1 cellular context compared by ENCODE assay signal in genomic region chr19:49807174-49807830, GRCh38.
TF ChIP-seq lines count a peak whose summit lies in the region.

No MANE protein-coding gene starts in this region.

TF ChIP-seq in K562, 482 proteins besides CTCF, POLR2A, EP300 and RAD21 (continued from another document):
- TF ChIP-seq, protein P1, sequence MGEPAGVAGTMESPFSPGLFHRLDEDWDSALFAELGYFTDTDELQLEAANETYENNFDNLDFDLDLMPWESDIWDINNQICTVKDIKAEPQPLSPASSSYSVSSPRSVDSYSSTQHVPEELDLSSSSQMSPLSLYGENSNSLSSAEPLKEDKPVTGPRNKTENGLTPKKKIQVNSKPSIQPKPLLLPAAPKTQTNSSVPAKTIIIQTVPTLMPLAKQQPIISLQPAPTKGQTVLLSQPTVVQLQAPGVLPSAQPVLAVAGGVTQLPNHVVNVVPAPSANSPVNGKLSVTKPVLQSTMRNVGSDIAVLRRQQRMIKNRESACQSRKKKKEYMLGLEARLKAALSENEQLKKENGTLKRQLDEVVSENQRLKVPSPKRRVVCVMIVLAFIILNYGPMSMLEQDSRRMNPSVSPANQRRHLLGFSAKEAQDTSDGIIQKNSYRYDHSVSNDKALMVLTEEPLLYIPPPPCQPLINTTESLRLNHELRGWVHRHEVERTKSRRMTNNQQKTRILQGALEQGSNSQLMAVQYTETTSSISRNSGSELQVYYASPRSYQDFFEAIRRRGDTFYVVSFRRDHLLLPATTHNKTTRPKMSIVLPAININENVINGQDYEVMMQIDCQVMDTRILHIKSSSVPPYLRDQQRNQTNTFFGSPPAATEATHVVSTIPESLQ (CRISPR knock-in tag; IDR thresholded peaks at IDR 0.05): no peak
- no peak for TF ChIP-seq MXI1 (IDR thresholded peaks at IDR 0.05; ENCODE audit: low read depth, low read length)
- TF ChIP-seq JUND (IDR thresholded peaks at IDR 0.05; ENCODE audit: borderline replicate concordance, low read depth, low read length): no peak
- peak; percentile 53; the same call in 1 of the 3 replicates for TF ChIP-seq JUND (tag; IDR thresholded peaks at IDR 0.05; ENCODE audit: borderline replicate concordance, low read depth, low read length)
- no peak for TF ChIP-seq ZNF696 (CRISPR knock-in tag; conservative IDR thresholded peaks at IDR 0.05)
- TF ChIP-seq ETV6 (IDR thresholded peaks at IDR 0.05; ENCODE audit: borderline replicate concordance in 1 of 2, low read depth in 2 of 2, low read length in 1 of 2): no peak
- TF ChIP-seq ETV6 (CRISPR knock-in tag; IDR thresholded peaks at IDR 0.05; ENCODE audit: borderline replicate concordance): no peak
- no peak for TF ChIP-seq ELF2 (CRISPR knock-in tag; IDR thresholded peaks at IDR 0.05)
- no peak for TF ChIP-seq NRF1 (conservative IDR thresholded peaks at IDR 0.05 in 1 of 2, IDR thresholded peaks at IDR 0.05 in 1 of 2)
- no peak for TF ChIP-seq ZNF239 (CRISPR knock-in tag; IDR thresholded peaks at IDR 0.05)
- TF ChIP-seq MTA1 (IDR thresholded peaks at IDR 0.05; ENCODE audit: borderline replicate concordance): no peak
- no peak for TF ChIP-seq SP1 (CRISPR knock-in tag; IDR thresholded peaks at IDR 0.05)
- TF ChIP-seq, protein P2, sequence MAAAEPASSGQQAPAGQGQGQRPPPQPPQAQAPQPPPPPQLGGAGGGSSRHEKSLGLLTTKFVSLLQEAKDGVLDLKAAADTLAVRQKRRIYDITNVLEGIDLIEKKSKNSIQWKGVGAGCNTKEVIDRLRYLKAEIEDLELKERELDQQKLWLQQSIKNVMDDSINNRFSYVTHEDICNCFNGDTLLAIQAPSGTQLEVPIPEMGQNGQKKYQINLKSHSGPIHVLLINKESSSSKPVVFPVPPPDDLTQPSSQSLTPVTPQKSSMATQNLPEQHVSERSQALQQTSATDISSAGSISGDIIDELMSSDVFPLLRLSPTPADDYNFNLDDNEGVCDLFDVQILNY (CRISPR knock-in tag; IDR thresholded peaks at IDR 0.05): 0 out of 2 replicates have a peak, but pooled peaks have one; percentile 12
- no peak for TF ChIP-seq FOXA3 (CRISPR knock-in tag; conservative IDR thresholded peaks at IDR 0.05 in 1 of 2, IDR thresholded peaks at IDR 0.05 in 1 of 2)
- no peak for TF ChIP-seq ZBTB34 (CRISPR knock-in tag; IDR thresholded peaks at IDR 0.05)
- TF ChIP-seq ATF7 (IDR thresholded peaks at IDR 0.05): peak; percentile 34; the same call in 1 of the 2 replicates
- TF ChIP-seq STAT6 (CRISPR knock-in tag; IDR thresholded peaks at IDR 0.05): no peak
- no peak for TF ChIP-seq FOXO4 (CRISPR knock-in tag; IDR thresholded peaks at IDR 0.05)
- no peak for TF ChIP-seq ZNF75A (CRISPR knock-in tag; IDR thresholded peaks at IDR 0.05)
- TF ChIP-seq PBX2 (CRISPR knock-in tag; IDR thresholded peaks at IDR 0.05; ENCODE audit: low read depth): no peak
- no peak for TF ChIP-seq PBX2 (tag; conservative IDR thresholded peaks at IDR 0.05; ENCODE audit: low read depth)
- TF ChIP-seq, protein P3, sequence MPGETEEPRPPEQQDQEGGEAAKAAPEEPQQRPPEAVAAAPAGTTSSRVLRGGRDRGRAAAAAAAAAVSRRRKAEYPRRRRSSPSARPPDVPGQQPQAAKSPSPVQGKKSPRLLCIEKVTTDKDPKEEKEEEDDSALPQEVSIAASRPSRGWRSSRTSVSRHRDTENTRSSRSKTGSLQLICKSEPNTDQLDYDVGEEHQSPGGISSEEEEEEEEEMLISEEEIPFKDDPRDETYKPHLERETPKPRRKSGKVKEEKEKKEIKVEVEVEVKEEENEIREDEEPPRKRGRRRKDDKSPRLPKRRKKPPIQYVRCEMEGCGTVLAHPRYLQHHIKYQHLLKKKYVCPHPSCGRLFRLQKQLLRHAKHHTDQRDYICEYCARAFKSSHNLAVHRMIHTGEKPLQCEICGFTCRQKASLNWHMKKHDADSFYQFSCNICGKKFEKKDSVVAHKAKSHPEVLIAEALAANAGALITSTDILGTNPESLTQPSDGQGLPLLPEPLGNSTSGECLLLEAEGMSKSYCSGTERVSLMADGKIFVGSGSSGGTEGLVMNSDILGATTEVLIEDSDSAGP (CRISPR knock-in tag; IDR thresholded peaks at IDR 0.05): no peak
- no peak for TF ChIP-seq IRF1 (CRISPR knock-in tag; IDR thresholded peaks at IDR 0.05; ENCODE audit: borderline replicate concordance)
- TF ChIP-seq POLR2G (IDR thresholded peaks at IDR 0.05; ENCODE audit: low read depth, low read length): 0 out of 2 replicates have a peak, but pooled peaks have one; percentile 51
- no peak for TF ChIP-seq SNAPC5 (CRISPR knock-in tag; IDR thresholded peaks at IDR 0.05)
- TF ChIP-seq ZNF3 (CRISPR knock-in tag; IDR thresholded peaks at IDR 0.05): no peak
- no peak for TF ChIP-seq SRSF1 (IDR thresholded peaks at IDR 0.05; ENCODE audit: low read depth, low read length)
